In the genomic region with DNA sequence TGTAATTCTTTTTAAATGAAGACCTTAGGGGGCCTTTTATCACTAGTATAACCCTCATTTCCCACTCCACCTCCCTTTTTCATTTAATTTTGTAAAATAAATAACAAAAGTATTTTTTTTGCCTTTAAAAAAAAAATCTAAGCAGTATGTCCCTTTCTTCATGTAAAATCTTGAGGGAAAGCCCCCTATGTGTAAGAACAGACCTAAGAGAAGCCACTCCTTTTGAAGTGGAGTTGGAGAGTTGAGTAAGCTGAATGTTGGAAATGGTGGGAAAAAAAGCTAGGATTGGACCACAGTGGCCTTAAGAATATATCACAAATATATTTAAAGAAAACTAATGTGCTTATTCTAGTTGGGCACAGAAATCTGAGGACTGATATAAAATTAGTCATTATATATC, we compare ENCODE assay signal across 1 cellular context.
A peak's percentile ranks its signal among the peaks of the same experiment; 100 is the strongest.
TF ChIP-seq lines count a peak whose summit lies in the region.

No MANE protein-coding gene starts in this region.

TF ChIP-seq in GM12878, 131 proteins besides CTCF, POLR2A, EP300 and RAD21 (continued from another document):
- TF ChIP-seq ETV6 (conservative IDR thresholded peaks at IDR 0.05 in 1 of 2, IDR thresholded peaks at IDR 0.05 in 1 of 2; ENCODE audit: borderline replicate concordance in 1 of 2, low read depth in 1 of 2) (no peak), RAD51 (IDR thresholded peaks at IDR 0.05) (no peak), POLR2AphosphoS5 (IDR thresholded peaks at IDR 0.05; ENCODE audit: low read length) (no peak), TCF7 (IDR thresholded peaks at IDR 0.05; ENCODE audit: borderline replicate concordance) (peak; percentile 78; the same call in 1 of the 2 replicates), RUNX3 (IDR thresholded peaks at IDR 0.05; ENCODE audit: low read length) (peak; percentile 28; the same call in 1 of the 2 replicates)
